11 cellular contexts compared by ENCODE assay signal in genomic region chr4:2696423-2696822, GRCh38. TPM values are rescaled to one million over a fixed set of nuclear protein-coding genes. Genes with fewer than 3 reads are reported as not detected.
A peak's percentile ranks its signal among the peaks of the same experiment; 100 is the strongest.
DNase-seq lines count a peak whose midpoint lies in the region; ATAC-seq, FAIRE-seq and TF ChIP-seq lines count a peak whose summit lies in the region.
"Had no signal": no experiment of that assay in that cellular context is flagged by ENCODE, and none has a peak within 500 bp of the region (broad histone marks: within the 10 kb centered on the region; RNA-seq: fewer than 3 reads in every experiment).

No MANE protein-coding gene starts in this region.

- ATAC-seq in GM19467 (IDR thresholded peaks at IDR 0.05; ENCODE audit: unreplicated experiment) = peak; percentile 90
- ATAC-seq in HG03103 (IDR thresholded peaks at IDR 0.05; ENCODE audit: low read depth, unreplicated experiment) = peak; percentile 84
- ATAC-seq in T-helper 17 cell = peak; percentile 74

- peak; percentile 100 for FAIRE-seq in GM12892 (lab: Jason Lieb, UNC)

- no peak for TF ChIP-seq POLR2A in GM12892 (IDR thresholded peaks at IDR 0.05; ENCODE audit: low read depth, low read length)

- peaks cover 10% of the 10 kb centered on the region for H3K36me3 Mint-ChIP-seq in T-helper 17 cell (ENCODE audit: low read depth)

- peak overlapping the region; percentile 54 for H3K27ac Mint-ChIP-seq in T-helper 17 cell

- no peaks in the 10 kb centered on the region for H3K9me3 ChIP-seq in T-helper 17 cell (ENCODE audit: control insufficient read depth, low read length, poor library complexity, severe bottlenecking)
- H3K9me3 ChIP-seq: ascending aorta had no signal

- no peaks in the 10 kb centered on the region for H3K27me3 Mint-ChIP-seq in T-helper 17 cell

- H3K4me3 Mint-ChIP-seq in T-helper 17 cell = no peak overlapping the region

- DNase-seq in GM12892 (ENCODE audit: insufficient read length) (peak; percentile 64), T-helper 17 cell (no peak), NCI-H1105 treated with DMSO at 0.1 percent for 48 hours (lab: John Stamatoyannopoulos, UW) (no peak), NCI-H2107 treated with DMSO at 0.1 percent for 48 hours (lab: John Stamatoyannopoulos, UW; ENCODE audit: unreplicated experiment) (no peak), NCI-H2081 treated with DMSO at 0.1 percent for 48 hours (lab: John Stamatoyannopoulos, UW) (no peak), SW480 (ENCODE audit: low spot score) (no peak)
- DNase-seq: DMS53, nucleus accumbens had no signal

- H3K4me1 Mint-ChIP-seq in T-helper 17 cell = peaks cover 4% of the 10 kb centered on the region

RNA-seq across cellular contexts. Expression of gene TNIP2, which starts 59.7 kb away (rescaled TPM):
- polyA plus RNA-seq in GM12892 (2012; ENCODE audit: missing spikeins) = 35.5 TPM
- 10 to 100 TPM; 66.0 to 72.5 TPM for total RNA-seq in T-helper 17 cell
